In the genomic region with DNA sequence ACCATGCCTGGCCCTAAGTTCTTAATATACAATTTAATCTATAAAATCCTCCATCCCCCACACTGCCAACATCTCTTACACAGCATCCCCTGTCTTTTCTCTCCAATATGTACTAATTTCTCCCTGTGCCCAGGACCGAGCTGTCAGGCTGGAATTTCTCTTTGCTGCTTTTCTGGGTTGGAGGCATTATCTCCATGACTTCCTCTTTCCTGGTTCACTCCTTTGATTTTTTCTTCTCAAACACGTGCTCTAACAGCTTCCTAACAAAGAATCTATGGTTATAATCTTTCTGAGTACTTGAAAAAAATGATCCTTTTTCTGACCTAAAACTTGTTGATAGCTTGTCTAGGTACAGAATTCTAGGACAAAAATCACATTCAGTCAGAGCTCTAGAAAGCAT, we compare ENCODE assay signal across 17 cellular contexts.
A peak's percentile ranks its signal among the peaks of the same experiment; 100 is the strongest.
DNase-seq lines count a peak whose midpoint lies in the region; ATAC-seq, FAIRE-seq and TF ChIP-seq lines count a peak whose summit lies in the region.
"Had no signal": no experiment of that assay in that cellular context is flagged by ENCODE, and none has a peak within 500 bp of the region (broad histone marks: within the 10 kb centered on the region; RNA-seq: fewer than 3 reads in every experiment).

No MANE protein-coding gene starts in this region.

- no peak overlapping the region for H3K9ac ChIP-seq in GM23248
- no peak overlapping the region for H3K9ac ChIP-seq in K562 (ENCODE audit: insufficient read depth in 1 of 2, low read depth in 2 of 2, low read length in 2 of 2)
- H3K9ac ChIP-seq: BLaER1 had no signal

- in situ Hi-C loops in GM23248 (cut with MboI): no loop called here
- in situ Hi-C loops in K562 (cut with MboI): no loop called here

- no TSS peak for BruUV-seq in K562 (replicated peaks; lab: Mats Ljungman, UMichigan)

- H3K27me3 ChIP-seq in GM23248 (replicated peaks; ENCODE audit: insufficient read depth) (no peaks in the 10 kb centered on the region), K562 (ENCODE audit: control insufficient read depth in 2 of 2, insufficient read depth in 2 of 2, low read length in 2 of 2) (peaks cover 0 to 5% of the 10 kb centered on the region in 2 experiments; a peak in 1 of 5 replicates), osteoblast (ENCODE audit: insufficient read depth, low read length) (no peaks in the 10 kb centered on the region)
- H3K27me3 ChIP-seq: BLaER1 had no signal

- no peaks in the 10 kb centered on the region for H3K9me3 ChIP-seq in GM23248 (ENCODE audit: low read depth)
- H3K9me3 ChIP-seq in K562 (replicated peaks; ENCODE audit: control insufficient read depth, insufficient read depth, low read depth, low read length): no peaks in the 10 kb centered on the region
- H3K9me3 ChIP-seq in osteoblast (ENCODE audit: low read depth, low read length): no peaks in the 10 kb centered on the region
- H3K9me3 ChIP-seq: A549, BLaER1 had no signal

- no peak overlapping the region for H3K4me3 ChIP-seq in GM23248
- H3K4me3 ChIP-seq in K562: no peak overlapping the region
- no peak overlapping the region for H3K4me3 ChIP-seq in osteoblast (ENCODE audit: insufficient read depth, low read length)
- H3K4me3 ChIP-seq: A549, BLaER1, GM12878 had no signal

- no peaks in the 10 kb centered on the region for H3K4me1 ChIP-seq in GM23248 (ENCODE audit: insufficient read depth)
- no peaks in the 10 kb centered on the region for H3K4me1 ChIP-seq in K562 (replicated peaks in 1 of 2; ENCODE audit: control insufficient read depth in 2 of 2, insufficient read depth in 2 of 2, low read length in 2 of 2)
- peaks cover 3% of the 10 kb centered on the region for H3K4me1 ChIP-seq in osteoblast (ENCODE audit: insufficient read depth, low read length)
- H3K4me1 ChIP-seq: A549 had no signal

- H2AFZ ChIP-seq in GM23248 (peak overlapping the region; percentile 41; the same call in 1 of the 2 replicates), K562 (ENCODE audit: low read depth, low read length) (no peak overlapping the region), osteoblast (ENCODE audit: low read length) (peak overlapping the region; percentile 18)

- no peak for FAIRE-seq in K562 (lab: Jason Lieb, UNC)
- FAIRE-seq: A549, GM12878, GM19239, H54 had no signal

- no peak for TF ChIP-seq EP300 in K562 (IDR thresholded peaks at IDR 0.05; ENCODE audit: low read length)

- H3K27ac ChIP-seq in GM23248: no peak overlapping the region
- H3K27ac ChIP-seq in K562 (ENCODE audit: extremely low read depth, low read depth, low read length): no peak overlapping the region
- no peak overlapping the region for H3K27ac ChIP-seq in osteoblast (ENCODE audit: low read depth, low read length)
- H3K27ac ChIP-seq: 22Rv1, A549, BLaER1 had no signal

- 80 to 89% methylated on average over 2 of the region's 2 CpGs for WGBS in GM23248 (ENCODE audit: low coverage in 1 of 2, low lambda C conversion rate in 2 of 2, missing lambda C conversion rate in 2 of 2), 2 experiments
- WGBS in K562 (ENCODE audit: insufficient coverage, low coverage, missing lambda C conversion rate): 0% methylated on average over 2 of the region's 2 CpGs

- no peaks in the 10 kb centered on the region for H3K9me1 ChIP-seq in K562 (ENCODE audit: control insufficient read depth, insufficient read depth, low read length)

- POLR2A ChIA-PET in K562 (lab: Yijun Ruan, JAX): no interaction called here

- H3K9me2 ChIP-seq in GM23248 (ENCODE audit: insufficient read depth): no peaks in the 10 kb centered on the region

- CTCF ChIA-PET in K562 (lab: Yijun Ruan, JAX; ENCODE audit: low intra/inter-chr PET ratio): no interaction called here

- H3K36me3 ChIP-seq in GM23248 (ENCODE audit: low read depth) (no peaks in the 10 kb centered on the region), K562 (ENCODE audit: control insufficient read depth, insufficient read depth, low read length) (no peaks in the 10 kb centered on the region), osteoblast (ENCODE audit: insufficient read depth, low read length) (no peaks in the 10 kb centered on the region)
- H3K36me3 ChIP-seq: BLaER1 had no signal

- ATAC-seq in K562 (no peak), HG03175 (IDR thresholded peaks at IDR 0.05; ENCODE audit: unreplicated experiment) (no peak)
- ATAC-seq: A549, GM12878 had no signal

- H3K79me2 ChIP-seq in GM23248 (ENCODE audit: insufficient read depth): no peaks in the 10 kb centered on the region
- no peaks in the 10 kb centered on the region for H3K79me2 ChIP-seq in K562 (ENCODE audit: control insufficient read depth, insufficient read depth, low read length)
- H3K79me2 ChIP-seq in osteoblast (ENCODE audit: insufficient read depth, low read length): no peaks in the 10 kb centered on the region

- DNase-seq in DMS53 (lab: John Stamatoyannopoulos, UW) (peak; percentile 20), DMS53 treated with DMSO at 0.1 percent for 48 hours (lab: John Stamatoyannopoulos, UW; ENCODE audit: unreplicated experiment) (no peak), GM23248 (no peak), K562 (ENCODE audit: extremely low read depth in 1 of 4, low spot score in 3 of 4) (no peak), osteoblast (ENCODE audit: insufficient read length, low spot score, missing footprints) (no peak)
- no peak for DNase-seq in stimulated activated naive CD4-positive, alpha-beta T cell (lab: John Stamatoyannopoulos, UW)
- DNase-seq: CD4-positive, alpha-beta memory T cell; DMS153; DND-41; EL had no signal

- TF ChIP-seq RAD21 in K562 (CRISPR knock-in tag; conservative IDR thresholded peaks at IDR 0.05 in 1 of 2, IDR thresholded peaks at IDR 0.05 in 1 of 2): no peak

- TF ChIP-seq POLR2A in K562 (conservative IDR thresholded peaks at IDR 0.05): no peak

- intact Hi-C loops in K562 (cut with micrococcal nuclease): no loop called here

- H3F3A ChIP-seq in GM23248 (ENCODE audit: insufficient read depth): no peaks in the 10 kb centered on the region

- TF ChIP-seq CTCF in K562 (IDR thresholded peaks at IDR 0.05 in 2 of 3, conservative IDR thresholded peaks at IDR 0.05 in 1 of 3; ENCODE audit: insufficient read depth in 2 of 3, low read depth in 1 of 3, low read length in 3 of 3) (no peak), osteoblast (IDR thresholded peaks at IDR 0.05; ENCODE audit: extremely low read depth, low read depth, low read length) (no peak)

- H4K20me1 ChIP-seq in GM23248 (ENCODE audit: insufficient read depth) (no peaks in the 10 kb centered on the region), K562 (replicated peaks; ENCODE audit: control insufficient read depth, insufficient read depth, low read length) (no peaks in the 10 kb centered on the region), osteoblast (ENCODE audit: insufficient read depth, low read length) (no peaks in the 10 kb centered on the region)
- H4K20me1 ChIP-seq: BLaER1 had no signal

- no peak overlapping the region for H3K4me2 ChIP-seq in GM23248 (ENCODE audit: unreplicated experiment)
- no peak overlapping the region for H3K4me2 ChIP-seq in K562 (ENCODE audit: insufficient read depth, low read length)
- H3K4me2 ChIP-seq in osteoblast (ENCODE audit: insufficient read depth, low read length): no peak overlapping the region
- H3K4me2 ChIP-seq: A549, BLaER1 had no signal

TF ChIP-seq in K562, 482 proteins besides CTCF, POLR2A, EP300 and RAD21:
- peak; percentile 83 for TF ChIP-seq SPI1 (IDR thresholded peaks at IDR 0.05; ENCODE audit: borderline replicate concordance, low read depth, low read length)
- TF ChIP-seq JUND (IDR thresholded peaks at IDR 0.05; ENCODE audit: borderline replicate concordance, low read depth, low read length): no peak
- no peak for TF ChIP-seq JUND (tag; IDR thresholded peaks at IDR 0.05; ENCODE audit: borderline replicate concordance, low read depth, low read length)
- TF ChIP-seq POLR3A (IDR thresholded peaks at IDR 0.05; ENCODE audit: borderline replicate concordance, extremely low read depth, insufficient read depth, insufficient read length): no peak
- TF ChIP-seq, protein P1, sequence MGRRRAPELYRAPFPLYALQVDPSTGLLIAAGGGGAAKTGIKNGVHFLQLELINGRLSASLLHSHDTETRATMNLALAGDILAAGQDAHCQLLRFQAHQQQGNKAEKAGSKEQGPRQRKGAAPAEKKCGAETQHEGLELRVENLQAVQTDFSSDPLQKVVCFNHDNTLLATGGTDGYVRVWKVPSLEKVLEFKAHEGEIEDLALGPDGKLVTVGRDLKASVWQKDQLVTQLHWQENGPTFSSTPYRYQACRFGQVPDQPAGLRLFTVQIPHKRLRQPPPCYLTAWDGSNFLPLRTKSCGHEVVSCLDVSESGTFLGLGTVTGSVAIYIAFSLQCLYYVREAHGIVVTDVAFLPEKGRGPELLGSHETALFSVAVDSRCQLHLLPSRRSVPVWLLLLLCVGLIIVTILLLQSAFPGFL (CRISPR knock-in tag; IDR thresholded peaks at IDR 0.05): no peak
TF ChIP-seq in K562: peak in this region for 1.
